Comparison of ENCODE assay signal across 17 cellular contexts in genomic region chr1:151277249-151277648, GRCh38.
DNase-seq lines count a peak whose midpoint lies in the region; ATAC-seq and TF ChIP-seq lines count a peak whose summit lies in the region.
"Had no signal": no experiment of that assay in that cellular context is flagged by ENCODE, and none has a peak within 500 bp of the region (broad histone marks: within the 10 kb centered on the region; RNA-seq: fewer than 3 reads in every experiment).

No MANE protein-coding gene starts in this region.

- H2AFZ ChIP-seq in OCI-LY3 (ENCODE audit: low read depth, low read length), result peak overlapping the region; percentile 12; the same call in 1 of the 2 replicates

- peaks cover 22 to 74% (median 63%) of the 10 kb centered on the region in 10 experiments for H3K4me1 ChIP-seq in BLaER1 treated with 17β-estradiol and CSF1 and Interleukin-3, amounts not matched to agents 10 nM and 100 nM
- H3K4me1 ChIP-seq in OCI-LY3 (ENCODE audit: low read length), result peaks cover 17% of the 10 kb centered on the region

- TF ChIP-seq CTCF in GM12864 (IDR thresholded peaks at IDR 0.05; ENCODE audit: low read depth, low read length, missing control alignments), result no peak
- TF ChIP-seq CTCF in OCI-LY3 (IDR thresholded peaks at IDR 0.05; ENCODE audit: low read depth, low read length), result no peak
- no peak for TF ChIP-seq CTCF in epithelial cell of esophagus (IDR thresholded peaks at IDR 0.05; ENCODE audit: insufficient read depth, low read depth, low read length, missing control alignments)

- peak overlapping the region in 3 of 10 experiments; percentile 3 to 32 (median 18); a peak in 3 of 20 replicates for H3K4me3 ChIP-seq in BLaER1 treated with 17β-estradiol and CSF1 and Interleukin-3, amounts not matched to agents 10 nM and 100 nM
- H3K4me3 ChIP-seq in GM12864 (ENCODE audit: low read depth, low read length) (no peak overlapping the region), OCI-LY3 (ENCODE audit: low read length) (peak overlapping the region; percentile 6; the same call in 1 of the 2 replicates), epithelial cell of esophagus (ENCODE audit: low read length) (no peak overlapping the region)
- H3K4me3 ChIP-seq: left lung had no signal

- H3K4me2 ChIP-seq in BLaER1 treated with 17β-estradiol and CSF1 and Interleukin-3, amounts not matched to agents 10 nM and 100 nM, result peak overlapping the region; percentile 56 to 94 (median 82)
- H3K4me2 ChIP-seq in OCI-LY3 (ENCODE audit: low read length), result peak overlapping the region; percentile 53

- no peaks in the 10 kb centered on the region for H4K20me1 ChIP-seq in BLaER1 treated with 17β-estradiol and CSF1 and Interleukin-3, amounts not matched to agents 10 nM and 100 nM
- no peaks in the 10 kb centered on the region for H4K20me1 ChIP-seq in OCI-LY3 (ENCODE audit: insufficient read depth, low read length)

- peak overlapping the region in 10 of 11 experiments; percentile 45 to 78 (median 69); a peak in 19 of 22 replicates for H3K9ac ChIP-seq in BLaER1 treated with 17β-estradiol and CSF1 and Interleukin-3, amounts not matched to agents 10 nM and 100 nM
- no peak overlapping the region; the same call in 1 of the 2 replicates for H3K9ac ChIP-seq in OCI-LY3 (ENCODE audit: low read length)

- no peaks in the 10 kb centered on the region for H3K9me3 ChIP-seq in BLaER1 treated with 17β-estradiol and CSF1 and Interleukin-3, amounts not matched to agents 10 nM and 100 nM (replicated peaks in 1 of 11)
- H3K9me3 ChIP-seq in OCI-LY3 (ENCODE audit: insufficient read depth, low read length), result no peaks in the 10 kb centered on the region
- H3K9me3 ChIP-seq: left lung had no signal

- peak overlapping the region; percentile 51 to 96 (median 90); a peak in 21 of 22 replicates for H3K27ac ChIP-seq in BLaER1 treated with 17β-estradiol and CSF1 and Interleukin-3, amounts not matched to agents 10 nM and 100 nM
- H3K27ac ChIP-seq in OCI-LY3 (ENCODE audit: low read length), result peak overlapping the region; percentile 41
- H3K27ac ChIP-seq: VCaP had no signal

- H3K36me3 ChIP-seq in BLaER1 treated with 17β-estradiol and CSF1 and Interleukin-3, amounts not matched to agents 10 nM and 100 nM, result peaks cover 0 to 20% (median 11%) of the 10 kb centered on the region in 11 experiments; a peak in 13 of 22 replicates
- H3K36me3 ChIP-seq in OCI-LY3 (replicated peaks; ENCODE audit: low read depth, low read length), result peaks cover 8% of the 10 kb centered on the region

- DNase-seq in GM12864 (ENCODE audit: low read depth) (peak; percentile 46), epithelial cell of esophagus (ENCODE audit: low read depth) (peak; percentile 39), activated gamma-delta T cell treated with Interleukin-2 at 50 U/mL for 16 hours (no peak), middle frontal gyrus (ENCODE audit: extremely low spot score, low spot score) (no peak)
- DNase-seq: CD8-positive, alpha-beta memory T cell; effector CD8-positive, alpha-beta T cell; left lung; naive thymus-derived CD8-positive, alpha-beta T cell; NCI-H2081 treated with DMSO at 0.1 percent for 48 hours; NCI-H82; right cardiac atrium; SHP77 treated with DMSO at 0.1 percent for 48 hours; stimulated activated CD4-positive, alpha-beta T cell treated with anti-CD3 and anti-CD28 coated beads, Interleukin-2, amount 100 ng/mL, for 48 hours had no signal

- H3K79me2 ChIP-seq in OCI-LY3 (ENCODE audit: low read length), result no peaks in the 10 kb centered on the region; the same call in 1 of the 2 replicates

- H3K27me3 ChIP-seq in BLaER1 treated with 17β-estradiol and CSF1 and Interleukin-3, amounts not matched to agents 10 nM and 100 nM, result no peaks in the 10 kb centered on the region
- H3K27me3 ChIP-seq in OCI-LY3 (ENCODE audit: low read depth, low read length), result no peaks in the 10 kb centered on the region
- H3K27me3 ChIP-seq: left lung had no signal

- no peak for ATAC-seq in GM18861 (IDR thresholded peaks at IDR 0.05; ENCODE audit: unreplicated experiment)
- ATAC-seq: left lung; naive thymus-derived CD8-positive, alpha-beta T cell; right cardiac atrium had no signal

Comparison
In these comparisons a context has a peak if more than half of its experiments do, and no peak if none do; other contexts are left out.
1. DNase-seq: peak in GM12864 (single experiment) and epithelial cell of esophagus (single experiment); none in activated gamma-delta T cell treated with Interleukin-2 at 50 U/mL for 16 hours (single experiment) and middle frontal gyrus (single experiment).